In the genomic region with DNA sequence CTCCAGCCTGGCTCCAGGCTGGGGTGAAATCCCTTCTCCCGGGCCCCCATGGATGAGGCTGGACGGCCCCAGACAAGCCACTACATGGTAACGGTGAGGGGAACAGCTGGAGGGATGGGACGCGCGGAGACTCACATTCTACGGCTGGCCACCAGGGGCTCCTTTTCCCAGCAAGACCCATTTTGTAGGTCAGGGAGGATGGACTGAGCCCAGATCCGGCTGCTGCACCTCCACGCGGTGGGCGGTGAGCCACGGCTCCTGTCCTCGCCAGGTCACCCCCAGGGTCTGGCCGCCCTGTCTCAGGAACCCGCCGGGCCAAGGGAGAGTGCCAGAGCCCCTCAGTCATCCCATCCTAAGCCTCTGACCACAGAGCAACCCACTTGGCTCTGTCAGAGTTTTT, we compare ENCODE assay signal across 19 cellular contexts.
"Had no signal": no experiment of that assay in that cellular context is flagged by ENCODE, and none has a peak within 500 bp of the region (broad histone marks: within the 10 kb centered on the region; RNA-seq: fewer than 3 reads in every experiment).

No MANE protein-coding gene starts in this region.

- DNase-seq: activated CD4-positive, alpha-beta T cell treated with anti-CD3 and anti-CD28 coated beads, Interleukin-2, amount 50 U/mL, for 1 hour; activated naive CD8-positive, alpha-beta T cell treated with anti-CD3 and anti-CD28 coated beads for 36 hours; brain microvascular endothelial cell; cortex of kidney; effector CD4-positive, alpha-beta T cell; foreskin fibroblast; glutamatergic neuron; naive thymus-derived CD4-positive, alpha-beta T cell; nucleus accumbens; stimulated activated naive CD8-positive, alpha-beta T cell treated with anti-CD3 and anti-CD28 coated beads, Interleukin-15, Interleukin-2, amounts not matched to agents 100 U/mL and 50 U/mL, for 24 hours; SW 1271; trophoblast cell had no signal

- H3K4me3 Mint-ChIP-seq: activated naive CD8-positive, alpha-beta T cell treated with anti-CD3 and anti-CD28 coated beads for 36 hours; activated T-helper 1 cell treated with anti-CD3 and anti-CD28 coated beads, Interleukin-12 subunit alpha, Interleukin-12 subunit beta, Interleukin-2, Interleukin-4 antibody, amounts not matched to agents 30 ng/mL and 10 ng/mL and 1 ng/mL, durations not matched to agents 14 hours and 24 hours and 36 hours; central memory CD8-positive, alpha-beta T cell; naive thymus-derived CD4-positive, alpha-beta T cell had no signal

- H3K27me3 ChIP-seq: brain microvascular endothelial cell had no signal

- H3K4me2 ChIP-seq: smooth muscle cell had no signal

- H3K36me3 ChIP-seq: brain microvascular endothelial cell had no signal

- H3K27ac Mint-ChIP-seq: activated naive CD8-positive, alpha-beta T cell treated with anti-CD3 and anti-CD28 coated beads for 36 hours; activated T-helper 1 cell treated with anti-CD3 and anti-CD28 coated beads, Interleukin-12 subunit alpha, Interleukin-12 subunit beta, Interleukin-2, Interleukin-4 antibody, amounts not matched to agents 30 ng/mL and 10 ng/mL and 1 ng/mL, durations not matched to agents 14 hours and 24 hours and 36 hours; naive thymus-derived CD4-positive, alpha-beta T cell; progenitor cell of endocrine pancreas had no signal

- ATAC-seq: activated CD4-positive, CD25-positive, alpha-beta regulatory T cell treated with anti-CD3 and anti-CD28 coated beads, Interleukin-2, amount 50 U/mL, for 24 hours; naive thymus-derived CD4-positive, alpha-beta T cell; right cardiac atrium; stimulated activated naive CD8-positive, alpha-beta T cell treated with anti-CD3 and anti-CD28 coated beads, Interleukin-15, Interleukin-2, amounts not matched to agents 100 U/mL and 50 U/mL, for 24 hours had no signal

- H3K4me3 ChIP-seq: lung, smooth muscle cell had no signal

- H3K27me3 Mint-ChIP-seq: progenitor cell of endocrine pancreas had no signal

- H3K4me1 Mint-ChIP-seq: activated naive CD8-positive, alpha-beta T cell treated with anti-CD3 and anti-CD28 coated beads for 36 hours; central memory CD8-positive, alpha-beta T cell; naive thymus-derived CD4-positive, alpha-beta T cell had no signal

- H3K36me3 Mint-ChIP-seq: activated naive CD8-positive, alpha-beta T cell treated with anti-CD3 and anti-CD28 coated beads for 36 hours had no signal

- H3K27ac ChIP-seq: brain microvascular endothelial cell had no signal
